Comparison of ENCODE assay signal across 36 cellular contexts in genomic region chr11:115843685-115844084, GRCh38.
"Had no signal": no experiment of that assay in that cellular context is flagged by ENCODE, and none has a peak within 500 bp of the region (broad histone marks: within the 10 kb centered on the region; RNA-seq: fewer than 3 reads in every experiment).

No MANE protein-coding gene starts in this region.

- DNase-seq: Karpas-422, Kasumi-1, KG1, MG63, MM.1S, MV-4-11, NCI-H1048, NCI-H1092, NCI-H1092 treated with DMSO at 0.1 percent for 48 hours, NCI-H1105, NCI-H1105 treated with DMSO at 0.1 percent for 48 hours, NCI-H1417, NCI-H1417 treated with DMSO at 0.1 percent for 48 hours, NCI-H1436, NCI-H1436 treated with DMSO at 0.1 percent for 48 hours, NCI-H146, NCI-H1694, NCI-H1694 treated with DMSO at 0.1 percent for 48 hours, NCI-H187, NCI-H187 treated with DMSO at 0.1 percent for 48 hours, NCI-H1930, NCI-H2029, NCI-H2029 treated with DMSO at 0.1 percent for 48 hours, NCI-H2081, NCI-H2081 treated with DMSO at 0.1 percent for 48 hours, NCI-H2107, NCI-H2171, NCI-H2171 treated with DMSO at 0.1 percent for 48 hours, NCI-H2227 treated with DMSO at 0.1 percent for 48 hours, NCI-H226, NCI-H345, NCI-H446, NCI-H446 treated with DMSO at 0.1 percent for 48 hours, NCI-H510A, NCI-H510A treated with DMSO at 0.1 percent for 48 hours had no signal

- H3K36me3 ChIP-seq: MG63 had no signal

- H3K4me3 ChIP-seq: MG63 had no signal

- H3K9me3 ChIP-seq: MG63 had no signal

- H3K27me3 ChIP-seq: MG63 had no signal

- H3K27ac ChIP-seq: KMS-11 had no signal
